Comparison of ENCODE assay signal across 11 cellular contexts in the genomic region with DNA sequence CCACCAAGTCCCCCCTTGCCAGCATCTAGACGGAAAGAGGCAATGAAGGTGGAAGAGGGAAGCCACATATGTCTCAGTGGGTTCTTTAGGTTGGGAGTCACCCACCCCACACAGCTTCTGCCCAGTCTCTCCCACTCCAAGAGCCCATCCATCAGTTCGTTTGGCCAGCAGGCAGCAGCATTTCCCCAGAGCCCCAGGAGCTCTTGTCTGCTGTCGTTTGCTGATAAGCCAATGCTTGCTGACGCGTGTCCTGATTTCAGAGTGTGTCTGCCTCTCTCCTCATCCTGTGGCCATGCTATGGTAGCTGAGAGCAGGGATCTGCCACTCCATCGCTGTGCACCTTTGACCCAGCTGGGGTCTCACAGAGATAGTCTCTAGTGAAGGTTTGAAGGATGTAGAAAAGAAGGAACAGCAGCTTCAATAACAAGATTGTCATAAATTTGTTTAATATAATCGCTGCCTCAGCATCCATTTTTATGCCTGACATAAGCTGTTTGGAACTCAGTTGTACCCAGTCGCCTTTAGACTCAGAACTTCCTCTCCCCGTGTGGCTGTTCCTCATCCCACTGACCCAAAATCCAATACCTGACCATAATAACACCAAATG. TPM values are rescaled to one million over a fixed set of nuclear protein-coding genes. Genes with fewer than 3 reads are reported as not detected.
DNase-seq lines count a peak whose midpoint lies in the region; ATAC-seq, FAIRE-seq and TF ChIP-seq lines count a peak whose summit lies in the region.
"Had no signal": no experiment of that assay in that cellular context is flagged by ENCODE, and none has a peak within 500 bp of the region (broad histone marks: within the 10 kb centered on the region; RNA-seq: fewer than 3 reads in every experiment).

No MANE protein-coding gene starts in this region.

- no peaks in the 10 kb centered on the region for H3K36me3 Mint-ChIP-seq in endodermal cell (ENCODE audit: low read depth)
- H3K36me3 Mint-ChIP-seq: brain had no signal

- TF ChIP-seq EP300 in HepG2 (IDR thresholded peaks at IDR 0.05; ENCODE audit: low read depth in 2 of 2, low read length in 2 of 2) (no peak), HepG2 (CRISPR knock-in tag; IDR thresholded peaks at IDR 0.05; ENCODE audit: borderline replicate concordance) (no peak)

- H3K9me3 ChIP-seq in BLaER1 (no peaks in the 10 kb centered on the region), endodermal cell (ENCODE audit: control insufficient read depth, low read length) (no peaks in the 10 kb centered on the region), HepG2 (ENCODE audit: low read length) (no peaks in the 10 kb centered on the region)

- ATAC-seq in GM19397 (IDR thresholded peaks at IDR 0.05; ENCODE audit: unreplicated experiment) (peak; percentile 8), HepG2 (no peak)

- peak; percentile 47 for DNase-seq in OCI-M1 (lab: John Stamatoyannopoulos, UW)
- peak; percentile 53 for DNase-seq in endodermal cell
- no peak for DNase-seq in A172 (ENCODE audit: low spot score)
- no peak for DNase-seq in dorsolateral prefrontal cortex
- no peak for DNase-seq in H4 (ENCODE audit: low spot score)
- no peak for DNase-seq in HepG2 (ENCODE audit: low spot score)
- DNase-seq: NCI-H2171 treated with DMSO at 0.1 percent for 48 hours, T-helper 9 cell had no signal

- no peaks in the 10 kb centered on the region for H3K9me3 Mint-ChIP-seq in endodermal cell
- H3K9me3 Mint-ChIP-seq: brain had no signal

- no peak for TF ChIP-seq RAD21 in HepG2 (CRISPR knock-in tag; IDR thresholded peaks at IDR 0.05)

- no peak overlapping the region for H2AFZ ChIP-seq in HepG2 (ENCODE audit: low read length)

- no peak overlapping the region for H3K4me3 Mint-ChIP-seq in endodermal cell
- H3K4me3 Mint-ChIP-seq: brain had no signal

- no peaks in the 10 kb centered on the region for H3K27me3 Mint-ChIP-seq in endodermal cell (ENCODE audit: insufficient read depth)

- CTCF ChIA-PET in HepG2 (lab: Yijun Ruan, JAX; ENCODE audit: low intra/inter-chr PET ratio, low total read pairs): no interaction called here

- H3K27ac ChIP-seq in BLaER1 (peak overlapping the region; percentile 55), endodermal cell (ENCODE audit: low read depth, low read length) (no peak overlapping the region), dorsolateral prefrontal cortex (no peak overlapping the region), HepG2 (ENCODE audit: extremely low read length, insufficient read depth, low read length) (no peak overlapping the region)

- H4K20me1 ChIP-seq in BLaER1 (no peaks in the 10 kb centered on the region), HepG2 (ENCODE audit: insufficient read depth, low read length) (no peaks in the 10 kb centered on the region)

- no peaks in the 10 kb centered on the region for H3K79me2 ChIP-seq in HepG2 (ENCODE audit: insufficient read depth, low read length)

- H3K4me3 ChIP-seq in BLaER1 (no peak overlapping the region), endodermal cell (ENCODE audit: low read length) (no peak overlapping the region), dorsolateral prefrontal cortex (no peak overlapping the region), HepG2 (replicated peaks in 1 of 3; ENCODE audit: insufficient read depth in 1 of 3, low read depth in 2 of 3, low read length in 3 of 3) (no peak overlapping the region)

- no peak overlapping the region for H3K27ac Mint-ChIP-seq in endodermal cell
- H3K27ac Mint-ChIP-seq: brain had no signal

- H3K4me2 ChIP-seq in BLaER1 (peak overlapping the region; percentile 57), HepG2 (ENCODE audit: low read depth, low read length) (no peak overlapping the region)

- peak; percentile 54 for TF ChIP-seq CTCF in endodermal cell (conservative IDR thresholded peaks at IDR 0.05)
- TF ChIP-seq CTCF in dorsolateral prefrontal cortex (IDR thresholded peaks at IDR 0.05 in 54 of 56, conservative IDR thresholded peaks at IDR 0.05 in 2 of 56; ENCODE audit: low read depth in 1 of 56, partially characterized antibody in 56 of 56): no peak
- no peak for TF ChIP-seq CTCF in HepG2 (CRISPR knock-in tag; IDR thresholded peaks at IDR 0.05)

- H3K4me1 ChIP-seq in BLaER1 (peaks cover 41% of the 10 kb centered on the region), endodermal cell (ENCODE audit: control insufficient read depth, insufficient read depth, low read length) (peaks cover 2% of the 10 kb centered on the region), HepG2 (ENCODE audit: insufficient read depth, low read length) (peaks cover 12% of the 10 kb centered on the region; the same call in 1 of the 2 replicates)

- in situ Hi-C loops in HepG2 (cut with HindIII; ENCODE audit: extremely low pct_ligation_motif_present, low pct_unique_long_range_greater_than_20kb): no loop called here

- H3K9ac ChIP-seq in BLaER1 (0 out of 2 replicates have a peak overlapping the region, but pooled peaks have one; percentile 1), endodermal cell (ENCODE audit: extremely low read depth, low read length, poor library complexity, severe bottlenecking) (no peak overlapping the region), HepG2 (ENCODE audit: insufficient read depth, low read depth, low read length) (no peak overlapping the region)

- POLR2A ChIA-PET in HepG2 (lab: Yijun Ruan, JAX): no interaction called here

- H3K36me3 ChIP-seq in BLaER1 (no peaks in the 10 kb centered on the region), endodermal cell (ENCODE audit: control insufficient read depth, insufficient read depth, low read length) (no peaks in the 10 kb centered on the region), HepG2 (replicated peaks in 1 of 2; ENCODE audit: control insufficient read depth in 1 of 2, insufficient read depth in 2 of 2, low read length in 2 of 2) (no peaks in the 10 kb centered on the region)

- intact Hi-C loops in dorsolateral prefrontal cortex (cut with DNase I) (no loop called here), HepG2 (cut with micrococcal nuclease; ENCODE audit: unreplicated experiment) (no loop called here)

- TF ChIP-seq POLR2A in HepG2 (IDR thresholded peaks at IDR 0.05; ENCODE audit: insufficient read depth in 1 of 2, low read depth in 2 of 2, low read length in 2 of 2): no peak

- no peak for FAIRE-seq in HepG2 (lab: Jason Lieb, UNC)

- no peaks in the 10 kb centered on the region for H3K4me1 Mint-ChIP-seq in endodermal cell

- no TSS peak for BruUV-seq in HepG2 (replicated peaks; lab: Mats Ljungman, UMichigan)

- WGBS in endodermal cell (ENCODE audit: insufficient coverage in 1 of 2, insufficient read length in 1 of 2), 2 experiments: 87 to 93% methylated on average over 4 to 9 of the region's 9 CpGs
- WGBS in HepG2 (ENCODE audit: low lambda C conversion rate): 23% methylated on average over 8 of the region's 9 CpGs

- H3K27me3 ChIP-seq in BLaER1 (no peaks in the 10 kb centered on the region), endodermal cell (ENCODE audit: control insufficient read depth, insufficient read depth, low read length, poor library complexity, severe bottlenecking) (no peaks in the 10 kb centered on the region), dorsolateral prefrontal cortex (peaks cover 0 to 5% (median 0%) of the 10 kb centered on the region in 45 donors), HepG2 (ENCODE audit: control insufficient read depth in 1 of 2, insufficient read depth in 2 of 2, low read length in 2 of 2) (peaks cover 0 to 3% of the 10 kb centered on the region in 2 experiments; a peak in 1 of 5 replicates)

TF ChIP-seq in HepG2, 621 proteins besides CTCF, POLR2A, EP300 and RAD21 (continues in another document):
- TF ChIP-seq MAFK (conservative IDR thresholded peaks at IDR 0.05 in 1 of 2, IDR thresholded peaks at IDR 0.05 in 1 of 2; ENCODE audit: low read length in 2 of 2) (0 out of 4 replicates have a peak, but pooled peaks of 1 of the 2 experiments have one; percentile 3), SNAPC2 (CRISPR knock-in tag; IDR thresholded peaks at IDR 0.05) (no peak), ZNF354B (CRISPR knock-in tag; IDR thresholded peaks at IDR 0.05) (no peak)

RNA-seq across cellular contexts. Expression of a gene that starts 39.4 kb away (rescaled TPM):
- total RNA-seq in endodermal cell (not detected), dorsolateral prefrontal cortex (10 to 100 TPM in 28 of 120 experiments, 1 to 10 TPM in 92; 3.4 to 13.9 (median 8.0) TPM), HepG2 (2016; rRNA removed; fragmentation: Illumina TruSeq; extraction: Trizol) (not detected in 2 replicates)
- 12.8 TPM for polyA plus RNA-seq in endodermal cell (2013, experiment 1 of 2)
- 8.9 TPM for polyA plus RNA-seq in endodermal cell (2013, experiment 2 of 2)
- not detected in 2 replicates for total RNA-seq in A172 (2014; rRNA removed; shearing (Covaris generic))
- not detected in 2 replicates for total RNA-seq in H4 (2014; rRNA removed; shearing (Covaris generic))
- total RNA-seq in HepG2 (2016; cell fraction: cytosol; rRNA removed; fragmentation: Illumina TruSeq; extraction: Trizol; ENCODE audit: low read depth): not detected in 2 replicates
- total RNA-seq in HepG2 (2016; cell fraction: insoluble cytoplasmic fraction; rRNA removed; fragmentation: Illumina TruSeq; extraction: Trizol): 0.13 TPM in 1 of 2 replicates, not detected in the other
- 0.07 TPM in 1 of 2 replicates, not detected in the other for total RNA-seq in HepG2 (2016; cell fraction: membrane; rRNA removed; fragmentation: Illumina TruSeq; extraction: Trizol)
- 0.19 TPM in 1 of 2 replicates, not detected in the other for total RNA-seq in HepG2 (2016; cell fraction: nucleus; rRNA removed; fragmentation: Illumina TruSeq; extraction: Trizol)
- polyA plus RNA-seq in HepG2 (2011; rRNA removed): 0.03 TPM in 1 of 2 replicates, not detected in the other
- not detected in 2 replicates for polyA plus RNA-seq in HepG2 (2011; cell fraction: cytosol; rRNA removed)
- not detected in 2 replicates for polyA plus RNA-seq in HepG2 (2011; cell fraction: nucleus; rRNA removed)
- polyA plus RNA-seq in HepG2 (2012): not detected in 2 replicates
- polyA plus RNA-seq in HepG2 (2016; cell fraction: cytosol; fragmentation: Illumina TruSeq; extraction: Trizol; ENCODE audit: low read depth): not detected in 2 replicates
- polyA plus RNA-seq in HepG2 (2016; cell fraction: insoluble cytoplasmic fraction; fragmentation: Illumina TruSeq; extraction: Trizol; ENCODE audit: low read depth): not detected in 2 replicates
- not detected in 2 replicates for polyA plus RNA-seq in HepG2 (2016; cell fraction: membrane; fragmentation: Illumina TruSeq; extraction: Trizol; ENCODE audit: low read depth)
- 0.18 and 0.19 TPM in 2 replicates for polyA plus RNA-seq in HepG2 (2016; cell fraction: nucleus; fragmentation: Illumina TruSeq; extraction: Trizol; ENCODE audit: insufficient read depth, low read depth)
- polyA minus RNA-seq in HepG2 (2011; rRNA and poly(A)+ RNA removed; ENCODE audit: low replicate concordance): not detected in 2 replicates
- not detected in 2 replicates for polyA minus RNA-seq in HepG2 (2011; cell fraction: cytosol; rRNA and poly(A)+ RNA removed)
- not detected in 2 replicates for polyA minus RNA-seq in HepG2 (2011; cell fraction: nucleus; rRNA and poly(A)+ RNA removed)

Comparison
In these comparisons a context has a peak if more than half of its experiments do, and no peak if none do; other contexts are left out.
1. DNase-seq: peak in OCI-M1 (single experiment) and endodermal cell (single experiment); none in A172 (single experiment), dorsolateral prefrontal cortex (0 of 10), H4 (single experiment) and HepG2 (single experiment).